8 cellular contexts compared by ENCODE assay signal in the genomic region with DNA sequence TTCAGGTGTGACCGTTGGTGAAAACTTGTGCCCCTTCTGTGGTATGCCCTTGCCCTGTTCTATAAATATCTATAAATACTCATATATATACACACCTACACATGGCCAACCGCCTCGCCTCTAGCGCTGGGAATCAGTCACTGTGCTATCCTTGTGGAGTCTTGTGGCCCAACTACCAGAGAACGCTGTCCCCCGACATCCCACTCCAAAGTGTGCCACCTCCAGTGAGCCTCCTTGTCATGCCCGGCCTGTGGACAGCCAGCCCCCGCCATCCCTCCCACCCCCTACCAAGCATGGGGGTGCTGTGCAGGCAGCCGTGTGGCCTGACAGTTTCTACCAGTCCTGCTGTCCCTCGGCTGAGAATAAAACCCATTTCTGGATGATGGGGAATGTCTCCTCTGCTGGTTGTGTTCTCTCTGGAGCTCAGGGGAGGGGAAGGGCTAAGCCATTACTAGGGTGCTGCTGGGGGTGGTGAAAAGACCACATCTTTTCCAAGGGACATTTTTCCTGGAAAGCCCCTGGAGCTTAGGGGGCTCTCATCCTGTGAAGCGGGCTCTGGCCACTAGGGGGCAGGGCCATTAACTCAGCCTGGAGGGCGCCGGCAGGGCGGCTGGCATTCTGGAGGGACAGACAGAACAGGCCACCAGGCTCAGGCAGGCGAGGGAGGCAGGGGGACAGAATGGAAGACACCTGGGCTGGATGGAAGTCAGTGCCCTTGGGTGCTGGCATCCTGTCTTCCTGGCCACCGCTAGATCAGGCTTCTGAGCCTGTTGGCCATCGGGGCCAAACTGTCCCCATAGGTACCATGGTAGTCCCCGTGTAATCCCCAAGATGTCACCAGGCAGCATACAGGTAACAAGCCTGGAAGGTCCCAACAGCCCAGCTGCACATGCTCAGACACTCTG. TPM values are rescaled to one million over a fixed set of nuclear protein-coding genes. Genes with fewer than 3 reads are reported as not detected.
DNase-seq lines count a peak whose midpoint lies in the region; ATAC-seq and TF ChIP-seq lines count a peak whose summit lies in the region.

No MANE protein-coding gene starts in this region.

- DNase-seq in AML-193 (lab: John Stamatoyannopoulos, UW) (peak; percentile 7 to 10), GM23248 (peak; percentile 76), Peyer's patch (peak; percentile 63 to 82 (median 69)), glomerular visceral epithelial cell (ENCODE audit: extremely low spot score) (peak; percentile 58), posterior cingulate gyrus (peak in 8 of 10 donors; percentile 58 to 95 (median 70))
- peak; percentile 86 for DNase-seq in activated effector memory CD4-positive, alpha-beta T cell treated with anti-CD3 and anti-CD28 coated beads, Interleukin-2, amount 50 U/mL, for 16 hours

- WGBS in GM23248 (ENCODE audit: low coverage in 1 of 2, low lambda C conversion rate in 2 of 2, missing lambda C conversion rate in 2 of 2), 2 experiments, result 50 to 54% methylated on average over 18 of the region's 18 CpGs

- no peak for TF ChIP-seq POLR2A in Peyer's patch (IDR thresholded peaks at IDR 0.05)

- ATAC-seq in HG03139 (IDR thresholded peaks at IDR 0.05; ENCODE audit: unreplicated experiment) (no peak), GM18868 (IDR thresholded peaks at IDR 0.05; ENCODE audit: unreplicated experiment) (no peak)

- H3K4me3 ChIP-seq in GM23248, result no peak overlapping the region
- H3K4me3 ChIP-seq in Peyer's patch, result no peak overlapping the region

- H3K79me2 ChIP-seq in GM23248 (ENCODE audit: insufficient read depth), result no peaks in the 10 kb centered on the region

- no peak overlapping the region for H3K27ac ChIP-seq in GM23248
- H3K27ac ChIP-seq in Peyer's patch, result no peak overlapping the region

- H3K27me3 ChIP-seq in GM23248 (replicated peaks; ENCODE audit: insufficient read depth), result no peaks in the 10 kb centered on the region
- H3K27me3 ChIP-seq in Peyer's patch, result no peaks in the 10 kb centered on the region

- no peak overlapping the region for H3K4me2 ChIP-seq in GM23248 (ENCODE audit: unreplicated experiment)

- no peaks in the 10 kb centered on the region for H3K9me2 ChIP-seq in GM23248 (ENCODE audit: insufficient read depth)

- peaks cover 17% of the 10 kb centered on the region for H3K36me3 ChIP-seq in GM23248 (ENCODE audit: low read depth)
- peaks cover 0 to 41% (median 0%) of the 10 kb centered on the region in 3 donors for H3K36me3 ChIP-seq in Peyer's patch

- H3K4me1 ChIP-seq in GM23248 (ENCODE audit: insufficient read depth) (no peaks in the 10 kb centered on the region), Peyer's patch (peaks cover 0 to 11% (median 9%) of the 10 kb centered on the region in 4 donors)

- peaks cover 24% of the 10 kb centered on the region; the same call in 1 of the 2 replicates for H3F3A ChIP-seq in GM23248 (ENCODE audit: insufficient read depth)

- H3K9ac ChIP-seq in GM23248, result no peak overlapping the region

- intact Hi-C loops in posterior cingulate gyrus (cut with DNase I), result no loop called here

- in situ Hi-C loops in GM23248 (cut with MboI), result no loop called here

- peak; percentile 56 to 82 (median 74) for TF ChIP-seq CTCF in Peyer's patch (IDR thresholded peaks at IDR 0.05)

- no peaks in the 10 kb centered on the region for H4K20me1 ChIP-seq in GM23248 (ENCODE audit: insufficient read depth)

- H3K9me3 ChIP-seq in GM23248 (ENCODE audit: low read depth) (no peaks in the 10 kb centered on the region), Peyer's patch (no peaks in the 10 kb centered on the region)

- no peak overlapping the region for H2AFZ ChIP-seq in GM23248

RNA-seq across cellular contexts. Expression of gene GOLGA2, which starts 20.7 kb away (rescaled TPM):
- total RNA-seq in GM23248 (2014; rRNA removed; shearing (Covaris generic)), result 116 and 121 TPM in 2 replicates
- polyA plus RNA-seq in GM23248 (2016; fragmentation: Nextera tagmentation; extraction: Ambion mirVana), result 32.9 and 35.1 TPM in 2 replicates
- 10 to 100 TPM; 45.7 to 96.7 (median 92.5) TPM for total RNA-seq in Peyer's patch

RNA-seq across cellular contexts. Expression of gene SWI5, which starts 21.0 kb away (rescaled TPM):
- 32.8 and 43.3 TPM in 2 replicates for total RNA-seq in GM23248 (2014; rRNA removed; shearing (Covaris generic))
- 60.7 and 64.9 TPM in 2 replicates for polyA plus RNA-seq in GM23248 (2016; fragmentation: Nextera tagmentation; extraction: Ambion mirVana)
- total RNA-seq in Peyer's patch, result 10 to 100 TPM; 18.3 to 27.2 (median 23.5) TPM

RNA-seq across cellular contexts. Expression of gene DNM1, which starts 51.9 kb away (rescaled TPM):
- total RNA-seq in GM23248 (2014; rRNA removed; shearing (Covaris generic)), result 11.3 and 12.1 TPM in 2 replicates
- polyA plus RNA-seq in GM23248 (2016; fragmentation: Nextera tagmentation; extraction: Ambion mirVana), result 13.7 and 19.0 TPM in 2 replicates
- total RNA-seq in Peyer's patch, result 10 to 100 TPM; 14.5 to 85.8 (median 54.4) TPM

Comparison
In these comparisons a context has a peak if more than half of its experiments do, and no peak if none do; other contexts are left out.
1. DNase-seq: peak in every context shown above with its lines; median percentile 86 in activated effector memory CD4-positive, alpha-beta T cell treated with anti-CD3 and anti-CD28 coated beads, Interleukin-2, amount 50 U/mL, for 16 hours; 76 in GM23248; 70 in posterior cingulate gyrus; 69 in Peyer's patch; 58 in glomerular visceral epithelial cell; 8 in AML-193.